10 cellular contexts compared by ENCODE assay signal in the genomic region with DNA sequence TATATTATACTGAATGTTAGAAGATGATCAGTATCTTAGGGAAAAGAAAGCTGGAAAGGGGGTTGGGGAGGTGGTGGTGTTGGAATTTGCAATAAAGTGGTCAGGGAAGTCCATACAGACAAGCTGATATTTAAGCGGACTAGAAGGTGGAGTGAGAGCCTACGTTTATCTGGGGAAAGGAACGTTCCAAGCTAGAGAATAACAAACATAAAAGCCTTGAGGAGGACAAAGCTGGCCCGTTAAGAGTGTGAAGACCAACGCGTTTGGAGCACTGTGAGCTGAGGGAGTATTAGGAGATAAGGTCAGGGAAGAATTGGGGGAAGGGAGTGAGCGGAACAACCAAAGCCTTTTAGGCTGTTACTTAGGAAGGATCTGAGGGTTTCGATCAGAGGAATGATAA. TPM values are rescaled to one million over a fixed set of nuclear protein-coding genes. Genes with fewer than 3 reads are reported as not detected.
DNase-seq lines count a peak whose midpoint lies in the region; ATAC-seq, FAIRE-seq and TF ChIP-seq lines count a peak whose summit lies in the region.
"Had no signal": no experiment of that assay in that cellular context is flagged by ENCODE, and none has a peak within 500 bp of the region (broad histone marks: within the 10 kb centered on the region; RNA-seq: fewer than 3 reads in every experiment).

No MANE protein-coding gene starts in this region.

- BruUV-seq in HepG2 (replicated peaks; lab: Mats Ljungman, UMichigan) = no TSS peak

- H2AFZ ChIP-seq in HepG2 (ENCODE audit: low read length) = no peak overlapping the region

- H3K27ac Mint-ChIP-seq in activated T-cell treated with anti-CD3 and anti-CD28 coated beads, Interleukin-2, amount 50 U/mL, for 72 hours = peak overlapping the region; percentile 90

- H3K27me3 ChIP-seq in ascending aorta = no peaks in the 10 kb centered on the region
- H3K27me3 ChIP-seq in HepG2 (ENCODE audit: control insufficient read depth in 1 of 2, insufficient read depth in 2 of 2, low read length in 2 of 2) = peaks cover 0 to 6% of the 10 kb centered on the region in 2 experiments; a peak in 1 of 5 replicates
- H3K27me3 ChIP-seq in transverse colon = no peaks in the 10 kb centered on the region

- H3K9me3 Mint-ChIP-seq in activated T-cell treated with anti-CD3 and anti-CD28 coated beads, Interleukin-2, amount 50 U/mL, for 72 hours = no peaks in the 10 kb centered on the region

- FAIRE-seq in HepG2 (lab: Jason Lieb, UNC) (no peak), urothelium cell line (lab: Jason Lieb, UNC) (no peak)

- no peak for TF ChIP-seq EP300 in HepG2 (IDR thresholded peaks at IDR 0.05; ENCODE audit: low read depth in 2 of 2, low read length in 2 of 2)
- no peak for TF ChIP-seq EP300 in HepG2 (CRISPR knock-in tag; IDR thresholded peaks at IDR 0.05; ENCODE audit: borderline replicate concordance)
- TF ChIP-seq EP300 in transverse colon (IDR thresholded peaks at IDR 0.05; ENCODE audit: low read depth) = no peak

- H3K4me3 ChIP-seq in ascending aorta (peak overlapping the region; percentile 89 to 97), HepG2 (replicated peaks in 1 of 3; ENCODE audit: insufficient read depth in 1 of 3, low read depth in 2 of 3, low read length in 3 of 3) (peak overlapping the region; percentile 93 to 99 (median 94)), transverse colon (peak overlapping the region; percentile 82 to 96 (median 94))

- no peaks in the 10 kb centered on the region for H3K27me3 Mint-ChIP-seq in activated T-cell treated with anti-CD3 and anti-CD28 coated beads, Interleukin-2, amount 50 U/mL, for 72 hours (ENCODE audit: low read depth)

- peaks cover 7 to 11% of the 10 kb centered on the region in 2 donors for H3K36me3 ChIP-seq in ascending aorta
- peaks cover 8 to 36% of the 10 kb centered on the region in 2 experiments for H3K36me3 ChIP-seq in HepG2 (replicated peaks in 1 of 2; ENCODE audit: control insufficient read depth in 1 of 2, insufficient read depth in 2 of 2, low read length in 2 of 2)
- H3K36me3 ChIP-seq in transverse colon = peaks cover 0 to 7% (median 0%) of the 10 kb centered on the region in 4 donors

- ATAC-seq in activated T-cell treated with anti-CD3 and anti-CD28 coated beads, Interleukin-2, amount 50 U/mL, for 72 hours (replicated peaks in 1 of 2) = no peak
- no peak for ATAC-seq in HepG2

- 20% methylated on average over 8 of the region's 8 CpGs for WGBS in HepG2 (ENCODE audit: low lambda C conversion rate)
- 19 to 27% methylated on average over 4 to 8 of the region's 8 CpGs for WGBS in transverse colon (ENCODE audit: low coverage in 1 of 2), 2 donors

- peak overlapping the region; percentile 98 for H3K9ac ChIP-seq in HepG2 (ENCODE audit: insufficient read depth, low read depth, low read length)

- H4K20me1 ChIP-seq in HepG2 (ENCODE audit: insufficient read depth, low read length) = peaks cover 50% of the 10 kb centered on the region

- H3K9me3 ChIP-seq in ascending aorta (no peaks in the 10 kb centered on the region), HepG2 (ENCODE audit: low read length) (no peaks in the 10 kb centered on the region), transverse colon (no peaks in the 10 kb centered on the region)

- H3K4me3 Mint-ChIP-seq in activated T-cell treated with anti-CD3 and anti-CD28 coated beads, Interleukin-2, amount 50 U/mL, for 72 hours = peak overlapping the region; percentile 97

- H3K4me2 ChIP-seq in HepG2 (ENCODE audit: low read depth, low read length) = peak overlapping the region; percentile 84

- intact Hi-C loops in ascending aorta (cut with DNase I) (no loop called here), HepG2 (cut with micrococcal nuclease; ENCODE audit: unreplicated experiment) (loop anchor here (10.0 kb wide), 1 partner anchor 351 kb away; no protein-coding TSS in a partner anchor), transverse colon (cut with DNase I; ENCODE audit: low total_unique reads) (loop anchor here (10.0 kb wide), 1 partner anchor 69 kb away; a partner anchor contains a TSS)

- H3K79me2 ChIP-seq in HepG2 (ENCODE audit: insufficient read depth, low read length) = peaks cover 89% of the 10 kb centered on the region

- TF ChIP-seq POLR2A in HepG2 (IDR thresholded peaks at IDR 0.05; ENCODE audit: insufficient read depth in 1 of 2, low read depth in 2 of 2, low read length in 2 of 2) (no peak), transverse colon (IDR thresholded peaks at IDR 0.05) (no peak)

- no peak for DNase-seq in activated T-cell treated with anti-CD3 and anti-CD28 coated beads, Interleukin-2, amount 50 U/mL, for 72 hours
- no peak for DNase-seq in activated T-cell treated with anti-CD3 and anti-CD28 coated beads for 4 hours
- DNase-seq in ascending aorta (ENCODE audit: low spot score in 2 of 2) = no peak
- no peak for DNase-seq in HepG2 (ENCODE audit: low spot score)
- DNase-seq in transverse colon = no peak
- DNase-seq in stimulated activated CD4-positive, alpha-beta T cell treated with anti-CD3 and anti-CD28 coated beads, Interleukin-4, amount 100 ng/mL, for 4 hours = no peak
- no peak for DNase-seq in urothelium cell line (ENCODE audit: low spot score)
- no peak for DNase-seq in SIG-M5 treated with dmso at 0.1 percent for 504 hours (lab: John Stamatoyannopoulos, UW; ENCODE audit: unreplicated experiment)
- DNase-seq: GDM1, SHP77 had no signal

- CTCF ChIA-PET in HepG2 (lab: Yijun Ruan, JAX; ENCODE audit: low intra/inter-chr PET ratio, low total read pairs) = no interaction called here

- POLR2A ChIA-PET in HepG2 (lab: Yijun Ruan, JAX) = interaction anchor here (3.7 to 5.0 kb wide), 3 partner anchors 10 to 51 kb away, joined by 35 to 77 read pairs (median 72); a partner anchor contains a TSS

- H3K4me1 Mint-ChIP-seq in activated T-cell treated with anti-CD3 and anti-CD28 coated beads, Interleukin-2, amount 50 U/mL, for 72 hours (ENCODE audit: low read depth) = peaks cover 69% of the 10 kb centered on the region

- H3K4me1 ChIP-seq in ascending aorta (peaks cover 4 to 25% of the 10 kb centered on the region in 2 donors), HepG2 (ENCODE audit: insufficient read depth, low read length) (peaks cover 59% of the 10 kb centered on the region), transverse colon (peaks cover 15 to 39% (median 31%) of the 10 kb centered on the region in 4 donors)

- TF ChIP-seq CTCF in ascending aorta (IDR thresholded peaks at IDR 0.05) = no peak
- no peak for TF ChIP-seq CTCF in HepG2 (CRISPR knock-in tag; IDR thresholded peaks at IDR 0.05)
- no peak for TF ChIP-seq CTCF in transverse colon (IDR thresholded peaks at IDR 0.05)

- TF ChIP-seq RAD21 in HepG2 (CRISPR knock-in tag; IDR thresholded peaks at IDR 0.05) = no peak

- in situ Hi-C loops in HepG2 (cut with HindIII; ENCODE audit: extremely low pct_ligation_motif_present, low pct_unique_long_range_greater_than_20kb) = no loop called here
- in situ Hi-C loops in transverse colon (cut with MboI; ENCODE audit: low pct_ligation_motif_present in 1 of 4, low pct_unique_long_range_greater_than_20kb in 1 of 4, low sequenced_read_pairs in 3 of 4) = loop anchor here in 1 of 4 donors (5.0 kb wide), 1 partner anchor 52 kb away; a partner anchor contains a TSS

- peaks cover 10 to 28% of the 10 kb centered on the region in 2 donors for H3K36me3 Mint-ChIP-seq in activated T-cell treated with anti-CD3 and anti-CD28 coated beads, Interleukin-2, amount 50 U/mL, for 72 hours (ENCODE audit: insufficient read depth in 2 of 2)

- no peak overlapping the region for H3K27ac ChIP-seq in ascending aorta
- peak overlapping the region; percentile 100 for H3K27ac ChIP-seq in HepG2 (ENCODE audit: extremely low read length, insufficient read depth, low read length)
- peak overlapping the region; percentile 93 to 98 (median 96) for H3K27ac ChIP-seq in transverse colon

RNA-seq across cellular contexts. Expression of a gene that starts 1.4 kb away (rescaled TPM):
- total RNA-seq in activated T-cell treated with anti-CD3 and anti-CD28 coated beads, Interleukin-2, amount 50 U/mL, for 72 hours = 100 to 1,000 TPM; 112 to 114 TPM
- total RNA-seq in ascending aorta (37.5 TPM), HepG2 (2016; rRNA removed; fragmentation: Illumina TruSeq; extraction: Trizol) (81.5 and 87.2 TPM in 2 replicates), transverse colon (100 to 1,000 TPM in 2 of 4 donors, 10 to 100 TPM in 2; 71.8 to 129 (median 99.4) TPM)
- 29.4 and 40.6 TPM in 2 replicates for total RNA-seq in HepG2 (2016; cell fraction: cytosol; rRNA removed; fragmentation: Illumina TruSeq; extraction: Trizol; ENCODE audit: low read depth)
- total RNA-seq in HepG2 (2016; cell fraction: insoluble cytoplasmic fraction; rRNA removed; fragmentation: Illumina TruSeq; extraction: Trizol) = 78.3 and 81.1 TPM in 2 replicates
- 42.5 and 44.3 TPM in 2 replicates for total RNA-seq in HepG2 (2016; cell fraction: membrane; rRNA removed; fragmentation: Illumina TruSeq; extraction: Trizol)
- 143 and 164 TPM in 2 replicates for total RNA-seq in HepG2 (2016; cell fraction: nucleus; rRNA removed; fragmentation: Illumina TruSeq; extraction: Trizol)
- polyA plus RNA-seq in HepG2 (2011; rRNA removed) = 92.9 and 104 TPM in 2 replicates
- 28.9 and 41.0 TPM in 2 replicates for polyA plus RNA-seq in HepG2 (2011; cell fraction: cytosol; rRNA removed)
- polyA plus RNA-seq in HepG2 (2011; cell fraction: nucleus; rRNA removed) = 278 and 375 TPM in 2 replicates
- polyA plus RNA-seq in HepG2 (2012) = 110 and 116 TPM in 2 replicates
- 6.4 and 8.6 TPM in 2 replicates for polyA plus RNA-seq in HepG2 (2016; cell fraction: cytosol; fragmentation: Illumina TruSeq; extraction: Trizol; ENCODE audit: low read depth)
- polyA plus RNA-seq in HepG2 (2016; cell fraction: insoluble cytoplasmic fraction; fragmentation: Illumina TruSeq; extraction: Trizol; ENCODE audit: low read depth) = 109 TPM in 2 replicates
- polyA plus RNA-seq in HepG2 (2016; cell fraction: membrane; fragmentation: Illumina TruSeq; extraction: Trizol; ENCODE audit: low read depth) = 21.9 and 25.7 TPM in 2 replicates
- polyA plus RNA-seq in HepG2 (2016; cell fraction: nucleus; fragmentation: Illumina TruSeq; extraction: Trizol; ENCODE audit: insufficient read depth, low read depth) = 292 and 329 TPM in 2 replicates
- 22.3 and 35.8 TPM in 2 replicates for polyA minus RNA-seq in HepG2 (2011; rRNA and poly(A)+ RNA removed; ENCODE audit: low replicate concordance)
- 39.0 and 47.1 TPM in 2 replicates for polyA minus RNA-seq in HepG2 (2011; cell fraction: cytosol; rRNA and poly(A)+ RNA removed)
- 292 and 335 TPM in 2 replicates for polyA minus RNA-seq in HepG2 (2011; cell fraction: nucleus; rRNA and poly(A)+ RNA removed)

RNA-seq across cellular contexts. Expression of a gene that starts 2.0 kb away (rescaled TPM):
- total RNA-seq in activated T-cell treated with anti-CD3 and anti-CD28 coated beads, Interleukin-2, amount 50 U/mL, for 72 hours = 10 to 100 TPM; 59.5 to 60.3 TPM
- total RNA-seq in ascending aorta (76.2 TPM), HepG2 (2016; rRNA removed; fragmentation: Illumina TruSeq; extraction: Trizol) (61.6 and 99.5 TPM in 2 replicates), transverse colon (100 to 1,000 TPM in 3 of 4 donors, 10 to 100 TPM in 1; 78.2 to 129 (median 101) TPM)
- 14.7 and 18.1 TPM in 2 replicates for total RNA-seq in HepG2 (2016; cell fraction: cytosol; rRNA removed; fragmentation: Illumina TruSeq; extraction: Trizol; ENCODE audit: low read depth)
- 56.1 and 100 TPM in 2 replicates for total RNA-seq in HepG2 (2016; cell fraction: insoluble cytoplasmic fraction; rRNA removed; fragmentation: Illumina TruSeq; extraction: Trizol)
- total RNA-seq in HepG2 (2016; cell fraction: membrane; rRNA removed; fragmentation: Illumina TruSeq; extraction: Trizol) = 15.1 and 20.6 TPM in 2 replicates
- total RNA-seq in HepG2 (2016; cell fraction: nucleus; rRNA removed; fragmentation: Illumina TruSeq; extraction: Trizol) = 87.9 and 101 TPM in 2 replicates
- 54.4 and 59.3 TPM in 2 replicates for polyA plus RNA-seq in HepG2 (2011; rRNA removed)
- polyA plus RNA-seq in HepG2 (2011; cell fraction: cytosol; rRNA removed) = 31.9 and 50.0 TPM in 2 replicates
- polyA plus RNA-seq in HepG2 (2011; cell fraction: nucleus; rRNA removed) = 16.9 and 28.0 TPM in 2 replicates
- polyA plus RNA-seq in HepG2 (2012) = 84.0 and 93.9 TPM in 2 replicates
- polyA plus RNA-seq in HepG2 (2016; cell fraction: cytosol; fragmentation: Illumina TruSeq; extraction: Trizol; ENCODE audit: low read depth) = 4.5 and 4.6 TPM in 2 replicates
- 48.5 and 55.2 TPM in 2 replicates for polyA plus RNA-seq in HepG2 (2016; cell fraction: insoluble cytoplasmic fraction; fragmentation: Illumina TruSeq; extraction: Trizol; ENCODE audit: low read depth)
- 7.8 and 9.6 TPM in 2 replicates for polyA plus RNA-seq in HepG2 (2016; cell fraction: membrane; fragmentation: Illumina TruSeq; extraction: Trizol; ENCODE audit: low read depth)
- polyA plus RNA-seq in HepG2 (2016; cell fraction: nucleus; fragmentation: Illumina TruSeq; extraction: Trizol; ENCODE audit: insufficient read depth, low read depth) = 108 and 115 TPM in 2 replicates
- 19.5 and 38.0 TPM in 2 replicates for polyA minus RNA-seq in HepG2 (2011; rRNA and poly(A)+ RNA removed; ENCODE audit: low replicate concordance)
- polyA minus RNA-seq in HepG2 (2011; cell fraction: cytosol; rRNA and poly(A)+ RNA removed) = 45.4 and 57.4 TPM in 2 replicates
- polyA minus RNA-seq in HepG2 (2011; cell fraction: nucleus; rRNA and poly(A)+ RNA removed) = 39.5 and 51.5 TPM in 2 replicates

RNA-seq across cellular contexts. Expression of a gene that starts 33.8 kb away (rescaled TPM):
- total RNA-seq in activated T-cell treated with anti-CD3 and anti-CD28 coated beads, Interleukin-2, amount 50 U/mL, for 72 hours = 10 to 100 TPM; 71.7 to 77.7 TPM
- total RNA-seq in ascending aorta = 3.2 TPM
- total RNA-seq in HepG2 (2016; rRNA removed; fragmentation: Illumina TruSeq; extraction: Trizol) = 16.1 and 17.9 TPM in 2 replicates
- total RNA-seq in HepG2 (2016; cell fraction: cytosol; rRNA removed; fragmentation: Illumina TruSeq; extraction: Trizol; ENCODE audit: low read depth) = 3.7 and 4.0 TPM in 2 replicates
- total RNA-seq in HepG2 (2016; cell fraction: insoluble cytoplasmic fraction; rRNA removed; fragmentation: Illumina TruSeq; extraction: Trizol) = 15.8 and 17.3 TPM in 2 replicates
- total RNA-seq in HepG2 (2016; cell fraction: membrane; rRNA removed; fragmentation: Illumina TruSeq; extraction: Trizol) = 7.7 and 7.8 TPM in 2 replicates
- 27.8 and 29.5 TPM in 2 replicates for total RNA-seq in HepG2 (2016; cell fraction: nucleus; rRNA removed; fragmentation: Illumina TruSeq; extraction: Trizol)
- 17.3 and 17.6 TPM in 2 replicates for polyA plus RNA-seq in HepG2 (2011; rRNA removed)
- 7.0 and 7.6 TPM in 2 replicates for polyA plus RNA-seq in HepG2 (2011; cell fraction: cytosol; rRNA removed)
- 36.3 and 37.3 TPM in 2 replicates for polyA plus RNA-seq in HepG2 (2011; cell fraction: nucleus; rRNA removed)
- polyA plus RNA-seq in HepG2 (2012) = 10.9 and 13.7 TPM in 2 replicates
- polyA plus RNA-seq in HepG2 (2016; cell fraction: cytosol; fragmentation: Illumina TruSeq; extraction: Trizol; ENCODE audit: low read depth) = 3.1 and 3.6 TPM in 2 replicates
- 18.9 and 21.4 TPM in 2 replicates for polyA plus RNA-seq in HepG2 (2016; cell fraction: insoluble cytoplasmic fraction; fragmentation: Illumina TruSeq; extraction: Trizol; ENCODE audit: low read depth)
- polyA plus RNA-seq in HepG2 (2016; cell fraction: membrane; fragmentation: Illumina TruSeq; extraction: Trizol; ENCODE audit: low read depth) = 6.6 and 7.5 TPM in 2 replicates
- 51.3 and 56.2 TPM in 2 replicates for polyA plus RNA-seq in HepG2 (2016; cell fraction: nucleus; fragmentation: Illumina TruSeq; extraction: Trizol; ENCODE audit: insufficient read depth, low read depth)
- polyA minus RNA-seq in HepG2 (2011; rRNA and poly(A)+ RNA removed; ENCODE audit: low replicate concordance) = 15.1 and 16.7 TPM in 2 replicates
- polyA minus RNA-seq in HepG2 (2011; cell fraction: cytosol; rRNA and poly(A)+ RNA removed) = 4.1 and 4.2 TPM in 2 replicates
- 25.2 and 27.6 TPM in 2 replicates for polyA minus RNA-seq in HepG2 (2011; cell fraction: nucleus; rRNA and poly(A)+ RNA removed)
- 10 to 100 TPM; 23.1 to 37.8 (median 33.8) TPM for total RNA-seq in transverse colon

RNA-seq across cellular contexts. Expression of a gene that starts 51.8 kb away (rescaled TPM):
- total RNA-seq in activated T-cell treated with anti-CD3 and anti-CD28 coated beads, Interleukin-2, amount 50 U/mL, for 72 hours = 100 to 1,000 TPM; 144 to 161 TPM
- total RNA-seq in ascending aorta (83.7 TPM), HepG2 (2016; rRNA removed; fragmentation: Illumina TruSeq; extraction: Trizol) (35.3 and 81.4 TPM in 2 replicates), transverse colon (100 to 1,000 TPM in 1 of 4 donors, 10 to 100 TPM in 3; 63.2 to 131 (median 77.9) TPM)
- total RNA-seq in HepG2 (2016; cell fraction: cytosol; rRNA removed; fragmentation: Illumina TruSeq; extraction: Trizol; ENCODE audit: low read depth) = 26.4 and 26.8 TPM in 2 replicates
- 36.7 and 82.1 TPM in 2 replicates for total RNA-seq in HepG2 (2016; cell fraction: insoluble cytoplasmic fraction; rRNA removed; fragmentation: Illumina TruSeq; extraction: Trizol)
- total RNA-seq in HepG2 (2016; cell fraction: membrane; rRNA removed; fragmentation: Illumina TruSeq; extraction: Trizol) = 47.6 and 57.8 TPM in 2 replicates
- 44.2 and 45.4 TPM in 2 replicates for total RNA-seq in HepG2 (2016; cell fraction: nucleus; rRNA removed; fragmentation: Illumina TruSeq; extraction: Trizol)
- polyA plus RNA-seq in HepG2 (2011; rRNA removed) = 109 and 128 TPM in 2 replicates
- 161 and 185 TPM in 2 replicates for polyA plus RNA-seq in HepG2 (2011; cell fraction: cytosol; rRNA removed)
- 101 and 112 TPM in 2 replicates for polyA plus RNA-seq in HepG2 (2011; cell fraction: nucleus; rRNA removed)
- polyA plus RNA-seq in HepG2 (2012) = 105 and 121 TPM in 2 replicates
- polyA plus RNA-seq in HepG2 (2016; cell fraction: cytosol; fragmentation: Illumina TruSeq; extraction: Trizol; ENCODE audit: low read depth) = 73.3 and 91.2 TPM in 2 replicates
- polyA plus RNA-seq in HepG2 (2016; cell fraction: insoluble cytoplasmic fraction; fragmentation: Illumina TruSeq; extraction: Trizol; ENCODE audit: low read depth) = 308 and 321 TPM in 2 replicates
- polyA plus RNA-seq in HepG2 (2016; cell fraction: membrane; fragmentation: Illumina TruSeq; extraction: Trizol; ENCODE audit: low read depth) = 94.9 and 101 TPM in 2 replicates
- polyA plus RNA-seq in HepG2 (2016; cell fraction: nucleus; fragmentation: Illumina TruSeq; extraction: Trizol; ENCODE audit: insufficient read depth, low read depth) = 157 and 164 TPM in 2 replicates
- 77.4 and 190 TPM in 2 replicates for polyA minus RNA-seq in HepG2 (2011; rRNA and poly(A)+ RNA removed; ENCODE audit: low replicate concordance)
- polyA minus RNA-seq in HepG2 (2011; cell fraction: cytosol; rRNA and poly(A)+ RNA removed) = 66.7 and 67.7 TPM in 2 replicates
- polyA minus RNA-seq in HepG2 (2011; cell fraction: nucleus; rRNA and poly(A)+ RNA removed) = 86.9 and 103 TPM in 2 replicates

RNA-seq across cellular contexts. Expression of a gene that starts 52.0 kb away (rescaled TPM):
- total RNA-seq in activated T-cell treated with anti-CD3 and anti-CD28 coated beads, Interleukin-2, amount 50 U/mL, for 72 hours = 10 to 100 TPM; 36.0 to 42.3 TPM
- total RNA-seq in ascending aorta (18.2 TPM), HepG2 (2016; rRNA removed; fragmentation: Illumina TruSeq; extraction: Trizol) (55.8 and 64.2 TPM in 2 replicates), transverse colon (10 to 100 TPM; 17.7 to 45.9 (median 34.6) TPM)
- total RNA-seq in HepG2 (2016; cell fraction: cytosol; rRNA removed; fragmentation: Illumina TruSeq; extraction: Trizol; ENCODE audit: low read depth) = 10.7 and 13.3 TPM in 2 replicates
- 51.6 and 62.8 TPM in 2 replicates for total RNA-seq in HepG2 (2016; cell fraction: insoluble cytoplasmic fraction; rRNA removed; fragmentation: Illumina TruSeq; extraction: Trizol)
- total RNA-seq in HepG2 (2016; cell fraction: membrane; rRNA removed; fragmentation: Illumina TruSeq; extraction: Trizol) = 14.6 and 17.3 TPM in 2 replicates
- total RNA-seq in HepG2 (2016; cell fraction: nucleus; rRNA removed; fragmentation: Illumina TruSeq; extraction: Trizol) = 57.2 and 58.7 TPM in 2 replicates
- 26.0 and 33.3 TPM in 2 replicates for polyA plus RNA-seq in HepG2 (2011; rRNA removed)
- 34.7 and 35.1 TPM in 2 replicates for polyA plus RNA-seq in HepG2 (2011; cell fraction: cytosol; rRNA removed)
- polyA plus RNA-seq in HepG2 (2011; cell fraction: nucleus; rRNA removed) = 50.8 and 55.2 TPM in 2 replicates
- 29.8 and 30.3 TPM in 2 replicates for polyA plus RNA-seq in HepG2 (2012)
- polyA plus RNA-seq in HepG2 (2016; cell fraction: cytosol; fragmentation: Illumina TruSeq; extraction: Trizol; ENCODE audit: low read depth) = 4.3 and 4.9 TPM in 2 replicates
- 43.6 and 49.4 TPM in 2 replicates for polyA plus RNA-seq in HepG2 (2016; cell fraction: insoluble cytoplasmic fraction; fragmentation: Illumina TruSeq; extraction: Trizol; ENCODE audit: low read depth)
- 6.8 and 10.2 TPM in 2 replicates for polyA plus RNA-seq in HepG2 (2016; cell fraction: membrane; fragmentation: Illumina TruSeq; extraction: Trizol; ENCODE audit: low read depth)
- polyA plus RNA-seq in HepG2 (2016; cell fraction: nucleus; fragmentation: Illumina TruSeq; extraction: Trizol; ENCODE audit: insufficient read depth, low read depth) = 88.3 and 89.9 TPM in 2 replicates
- 56.8 and 112 TPM in 2 replicates for polyA minus RNA-seq in HepG2 (2011; rRNA and poly(A)+ RNA removed; ENCODE audit: low replicate concordance)
- 19.9 and 23.5 TPM in 2 replicates for polyA minus RNA-seq in HepG2 (2011; cell fraction: cytosol; rRNA and poly(A)+ RNA removed)
- polyA minus RNA-seq in HepG2 (2011; cell fraction: nucleus; rRNA and poly(A)+ RNA removed) = 74.9 and 77.7 TPM in 2 replicates

Comparison
In these comparisons a context has a peak if more than half of its experiments do, and no peak if none do; other contexts are left out.
1. H3K27ac ChIP-seq: peak in HepG2 (single experiment) and transverse colon (4 of 4); none in ascending aorta (0 of 2).
2. Peak in every context shown above with its lines, with median percentiles within 50 percentile points of each other: H3K4me3 ChIP-seq.